In the genomic region with DNA sequence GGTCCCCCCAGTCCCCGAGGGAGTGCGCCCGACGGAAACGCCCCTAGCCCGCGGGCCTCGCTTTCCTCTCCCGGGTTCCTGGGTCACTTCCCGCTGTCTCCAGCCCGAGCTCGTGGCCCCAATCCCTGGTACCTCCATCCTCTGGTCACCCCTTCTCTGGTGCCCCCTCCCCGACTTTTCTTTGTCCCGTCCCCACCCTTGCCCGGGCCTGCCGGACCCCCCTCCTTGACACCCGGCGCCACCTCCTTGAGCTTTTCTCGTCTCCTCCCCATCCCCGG, we compare ENCODE assay signal across 10 cellular contexts. TPM values are rescaled to one million over a fixed set of nuclear protein-coding genes. Genes with fewer than 3 reads are reported as not detected.
DNase-seq lines count a peak whose midpoint lies in the region; ATAC-seq and TF ChIP-seq lines count a peak whose summit lies in the region.
"Had no signal": no experiment of that assay in that cellular context is flagged by ENCODE, and none has a peak within 500 bp of the region (broad histone marks: within the 10 kb centered on the region; RNA-seq: fewer than 3 reads in every experiment).

No MANE protein-coding gene starts in this region.

- no peaks in the 10 kb centered on the region for H3K9me3 Mint-ChIP-seq in CD4-positive, alpha-beta T cell
- H3K9me3 Mint-ChIP-seq in progenitor cell of endocrine pancreas (ENCODE audit: low read depth) (no peaks in the 10 kb centered on the region), immature natural killer cell (no peaks in the 10 kb centered on the region)

- H3K4me2 ChIP-seq in OCI-LY7 (ENCODE audit: low read length), result no peak overlapping the region

- H4K20me1 ChIP-seq in OCI-LY7 (ENCODE audit: insufficient read depth, low read length), result no peaks in the 10 kb centered on the region

- ATAC-seq in CD4-positive, alpha-beta T cell (ENCODE audit: poor library complexity), result no peak
- no peak for ATAC-seq in RWPE2 (ENCODE audit: low read depth)

- no peak for TF ChIP-seq EP300 in esophagus muscularis mucosa (IDR thresholded peaks at IDR 0.05)

- no peaks in the 10 kb centered on the region for H3K9me3 ChIP-seq in CD4-positive, alpha-beta T cell (ENCODE audit: control insufficient read depth, low read length)
- no peaks in the 10 kb centered on the region for H3K9me3 ChIP-seq in RWPE2 (ENCODE audit: severe bottlenecking)
- H3K9me3 ChIP-seq in esophagus muscularis mucosa, result no peaks in the 10 kb centered on the region
- no peaks in the 10 kb centered on the region for H3K9me3 ChIP-seq in OCI-LY7 (ENCODE audit: low read length)

- no TSS peak for BruUV-seq in OCI-LY7 (replicated peaks; lab: Mats Ljungman, UMichigan)

- H3K4me3 Mint-ChIP-seq in CD4-positive, alpha-beta T cell, result peak overlapping the region; percentile 34
- H3K4me3 Mint-ChIP-seq in progenitor cell of endocrine pancreas (ENCODE audit: low read depth), result peak overlapping the region; percentile 69
- H3K4me3 Mint-ChIP-seq in immature natural killer cell, result peak overlapping the region in 1 of 5 donors; percentile 50

- H3K27me3 Mint-ChIP-seq in CD4-positive, alpha-beta T cell, result peaks cover 25% of the 10 kb centered on the region
- no peaks in the 10 kb centered on the region for H3K27me3 Mint-ChIP-seq in progenitor cell of endocrine pancreas
- H3K27me3 Mint-ChIP-seq in immature natural killer cell (ENCODE audit: low read depth in 3 of 3), result peaks cover 3 to 15% (median 13%) of the 10 kb centered on the region in 3 donors

- POLR2A ChIA-PET in CD4-positive, alpha-beta T cell (lab: Charles Lee), result interaction anchor here (1.6 kb wide), 1 partner anchor 40 kb away, joined by 3 read pairs; a partner anchor contains a TSS
- POLR2A ChIA-PET in OCI-LY7 (lab: Charles Lee), result interaction anchor here (0.6 kb wide), 1 partner anchor 1095 kb away, joined by 4 read pairs; no protein-coding TSS in a partner anchor

- no peaks in the 10 kb centered on the region for H3K9me2 ChIP-seq in OCI-LY7 (ENCODE audit: insufficient read depth, low read length)

- H3K36me3 ChIP-seq in RWPE2 (ENCODE audit: low read depth), result no peaks in the 10 kb centered on the region
- no peaks in the 10 kb centered on the region for H3K36me3 ChIP-seq in esophagus muscularis mucosa
- no peaks in the 10 kb centered on the region for H3K36me3 ChIP-seq in OCI-LY7 (ENCODE audit: insufficient read depth, low read length)

- no peaks in the 10 kb centered on the region for H3K36me3 Mint-ChIP-seq in CD4-positive, alpha-beta T cell (ENCODE audit: low read depth)
- no peaks in the 10 kb centered on the region for H3K36me3 Mint-ChIP-seq in progenitor cell of endocrine pancreas (ENCODE audit: insufficient read depth)
- H3K36me3 Mint-ChIP-seq in immature natural killer cell, result no peaks in the 10 kb centered on the region

- H3K4me3 ChIP-seq in RWPE2 (ENCODE audit: severe bottlenecking), result peak overlapping the region; percentile 42
- H3K4me3 ChIP-seq in esophagus muscularis mucosa, result peak overlapping the region; percentile 48 to 60 (median 54)
- no peak overlapping the region for H3K4me3 ChIP-seq in OCI-LY7 (ENCODE audit: low read depth, low read length, poor library complexity, severe bottlenecking)

- intact Hi-C loops in CD4-positive, alpha-beta T cell (cut with DNase I, micrococcal nuclease), result loop anchor here in 1 of 2 experiments (5.0 kb wide), 1 partner anchor 39 kb away; a partner anchor contains a TSS
- intact Hi-C loops in esophagus muscularis mucosa (cut with DNase I), result loop anchor here (5.0 kb wide), 1 partner anchor 69 kb away; no protein-coding TSS in a partner anchor
- intact Hi-C loops in OCI-LY7 (cut with micrococcal nuclease; ENCODE audit: unreplicated experiment), result no loop called here

- TF ChIP-seq CTCF in CD4-positive, alpha-beta T cell (IDR thresholded peaks at IDR 0.05), result no peak
- no peak for TF ChIP-seq CTCF in RWPE2 (IDR thresholded peaks at IDR 0.05; ENCODE audit: poor library complexity, severe bottlenecking)
- TF ChIP-seq CTCF in esophagus muscularis mucosa (IDR thresholded peaks at IDR 0.05), result no peak
- no peak for TF ChIP-seq CTCF in progenitor cell of endocrine pancreas (IDR thresholded peaks at IDR 0.05; ENCODE audit: unreplicated experiment)
- TF ChIP-seq CTCF in OCI-LY7 (conservative IDR thresholded peaks at IDR 0.05; ENCODE audit: low read length), result no peak

- peaks cover 22% of the 10 kb centered on the region for H3K4me1 Mint-ChIP-seq in CD4-positive, alpha-beta T cell (ENCODE audit: low read depth)
- H3K4me1 Mint-ChIP-seq in progenitor cell of endocrine pancreas (ENCODE audit: low read depth), result peaks cover 24% of the 10 kb centered on the region
- peaks cover 11 to 17% of the 10 kb centered on the region in 2 donors for H3K4me1 Mint-ChIP-seq in immature natural killer cell

- H3K27ac ChIP-seq in CD4-positive, alpha-beta T cell (ENCODE audit: low read depth, low read length), result no peak overlapping the region
- no peak overlapping the region for H3K27ac ChIP-seq in RWPE2 (ENCODE audit: poor library complexity, severe bottlenecking)
- H3K27ac ChIP-seq in esophagus muscularis mucosa (replicated peaks in 1 of 4), result no peak overlapping the region
- no peak overlapping the region for H3K27ac ChIP-seq in OCI-LY7 (ENCODE audit: low read depth, low read length, poor library complexity, severe bottlenecking)

- no peak for TF ChIP-seq POLR2A in esophagus muscularis mucosa (IDR thresholded peaks at IDR 0.05; ENCODE audit: low read depth)

- CTCF ChIA-PET in CD4-positive, alpha-beta T cell (lab: Charles Lee), result interaction anchor here (1.1 kb wide), 1 partner anchor 29 kb away, joined by 3 read pairs; no protein-coding TSS in a partner anchor
- CTCF ChIA-PET in OCI-LY7 (lab: Charles Lee; ENCODE audit: unreplicated experiment), result no interaction called here

- no peak overlapping the region for H2AFZ ChIP-seq in OCI-LY7 (ENCODE audit: low read length)

- peaks cover 20% of the 10 kb centered on the region for H3K27me3 ChIP-seq in CD4-positive, alpha-beta T cell (ENCODE audit: control insufficient read depth, insufficient read depth, low read length)
- H3K27me3 ChIP-seq in RWPE2 (ENCODE audit: insufficient read depth, poor library complexity, severe bottlenecking) (no peaks in the 10 kb centered on the region), esophagus muscularis mucosa (peaks cover 0 to 57% (median 20%) of the 10 kb centered on the region in 4 donors)

- H3K79me2 ChIP-seq in OCI-LY7 (ENCODE audit: insufficient read depth, low read depth, low read length), result no peaks in the 10 kb centered on the region

- H3K4me1 ChIP-seq in RWPE2 (ENCODE audit: insufficient read depth, poor library complexity, severe bottlenecking) (no peaks in the 10 kb centered on the region), esophagus muscularis mucosa (peaks cover 13 to 28% (median 26%) of the 10 kb centered on the region in 4 donors), OCI-LY7 (ENCODE audit: insufficient read depth, low read length, poor library complexity, severe bottlenecking) (peaks cover 6% of the 10 kb centered on the region)

- 2% methylated on average over 11 of the region's 20 CpGs for WGBS in esophagus muscularis mucosa

- DNase-seq in CD4-positive, alpha-beta T cell, result no peak
- no peak for DNase-seq in RWPE2 (ENCODE audit: low spot score)
- DNase-seq in esophagus muscularis mucosa (ENCODE audit: extremely low spot score), result no peak
- peak; percentile 24 for DNase-seq in progenitor cell of endocrine pancreas (ENCODE audit: low spot score, unreplicated experiment)
- DNase-seq in kidney glomerular epithelial cell (lab: John Stamatoyannopoulos, UW), result no peak
- DNase-seq in C1 segment of cervical spinal cord (lab: John Stamatoyannopoulos, UW), result no peak
- no peak for DNase-seq in immature natural killer cell
- no peak for DNase-seq in OCI-LY7 (ENCODE audit: low spot score)
- DNase-seq: NCI-H1048 had no signal

- no peak overlapping the region for H3K27ac Mint-ChIP-seq in CD4-positive, alpha-beta T cell
- H3K27ac Mint-ChIP-seq in progenitor cell of endocrine pancreas (no peak overlapping the region), immature natural killer cell (no peak overlapping the region)

RNA-seq across cellular contexts. Expression of a gene that starts 0.3 kb away (rescaled TPM):
- total RNA-seq in CD4-positive, alpha-beta T cell, result not detected
- total RNA-seq in esophagus muscularis mucosa (not detected), progenitor cell of endocrine pancreas (17.9 and 18.9 TPM in 2 replicates), OCI-LY7 (2022) (not detected in 2 replicates)
- polyA plus RNA-seq in immature natural killer cell, result not detected
- total RNA-seq in OCI-LY7 (2014; rRNA removed; shearing (Covaris generic)), result not detected in 2 replicates
- total RNA-seq: T-helper 2 cell treated with Interferon-gamma antibody and Interleukin-4, amounts not matched to agents 100 ng/mL and 5 ng/mL, for 36 hours had no signal

RNA-seq across cellular contexts. Expression of a gene that starts 39.7 kb away (rescaled TPM):
- total RNA-seq in CD4-positive, alpha-beta T cell, result 10 to 100 TPM in 1 of 2 experiments, 1 to 10 TPM in 1; 8.1 to 10.0 TPM
- total RNA-seq in esophagus muscularis mucosa (10 to 100 TPM; 15.9 to 25.3 (median 22.0) TPM), progenitor cell of endocrine pancreas (32.3 and 34.3 TPM in 2 replicates), OCI-LY7 (2022) (20.9 and 24.2 TPM in 2 replicates)
- polyA plus RNA-seq in immature natural killer cell, result 10 to 100 TPM; 12.6 to 15.7 (median 15.5) TPM
- total RNA-seq in OCI-LY7 (2014; rRNA removed; shearing (Covaris generic)), result 12.0 and 13.7 TPM in 2 replicates

Comparison
In these comparisons a context has a peak if more than half of its experiments do, and no peak if none do; other contexts are left out.
1. RNA of a gene that starts 0.3 kb away (total RNA-seq): 17.9 to 18.9 TPM in progenitor cell of endocrine pancreas; not detected in CD4-positive, alpha-beta T cell, not detected in esophagus muscularis mucosa and not detected in OCI-LY7; every median in the first group is over 10 times any median in the second.